Comparison of ENCODE assay signal across 10 cellular contexts in the genomic region with DNA sequence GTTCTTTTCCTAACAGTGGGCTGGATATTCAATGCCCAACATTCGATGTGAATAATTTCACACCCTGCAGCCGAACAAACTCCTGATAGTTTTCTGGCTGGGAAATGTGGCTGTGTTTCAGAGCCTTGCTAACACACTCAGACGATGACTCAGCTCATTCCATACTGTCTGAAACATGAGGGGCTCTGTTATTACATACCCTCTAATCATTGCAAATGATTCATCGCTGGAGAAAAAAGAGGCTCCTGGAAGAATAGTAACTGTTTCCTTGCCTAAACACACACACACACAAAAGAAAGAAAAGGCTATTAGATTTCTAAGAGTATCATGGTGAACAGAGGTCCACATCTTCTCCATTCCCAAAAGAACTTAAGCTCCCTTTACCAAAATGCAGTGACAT.
DNase-seq lines count a peak whose midpoint lies in the region; ATAC-seq and TF ChIP-seq lines count a peak whose summit lies in the region.
"Had no signal": no experiment of that assay in that cellular context is flagged by ENCODE, and none has a peak within 500 bp of the region (broad histone marks: within the 10 kb centered on the region; RNA-seq: fewer than 3 reads in every experiment).

No MANE protein-coding gene starts in this region.

- TF ChIP-seq CTCF in epithelial cell of proximal tubule (conservative IDR thresholded peaks at IDR 0.05; ENCODE audit: low read depth, low read length) (no peak), omental fat pad (IDR thresholded peaks at IDR 0.05) (no peak)

- no peak overlapping the region for H3K4me3 ChIP-seq in epithelial cell of proximal tubule (ENCODE audit: low read depth, low read length)
- H3K4me3 ChIP-seq: GM12878 had no signal

- no peaks in the 10 kb centered on the region for H3K9me3 Mint-ChIP-seq in activated naive CD4-positive, alpha-beta T cell treated with anti-CD3 and anti-CD28 coated beads, Interleukin-2, amount 50 U/mL, for 72 hours

- no peak for TF ChIP-seq POLR2A in GM18505 (IDR thresholded peaks at IDR 0.05; ENCODE audit: borderline replicate concordance, extremely low read depth, insufficient read depth, insufficient read length)

- H3K27ac Mint-ChIP-seq in activated naive CD4-positive, alpha-beta T cell treated with anti-CD3 and anti-CD28 coated beads, Interleukin-2, amount 50 U/mL, for 72 hours: no peak overlapping the region

- DNase-seq in ELR (ENCODE audit: low read depth): peak; percentile 97
- peak; percentile 55 for DNase-seq in NCI-H748 treated with DMSO at 0.1 percent for 48 hours (lab: John Stamatoyannopoulos, UW)
- DNase-seq in epithelial cell of proximal tubule (ENCODE audit: low read depth): peak; percentile 70
- no peak for DNase-seq in omental fat pad (ENCODE audit: low spot score)
- no peak for DNase-seq in NCI-H1694 (lab: John Stamatoyannopoulos, UW)
- no peak for DNase-seq in activated naive CD4-positive, alpha-beta T cell treated with anti-CD3 and anti-CD28 coated beads, Interleukin-2, amount 50 U/mL, for 72 hours (ENCODE audit: low spot score in 2 of 2)
- DNase-seq: activated gamma-delta T cell treated with Interleukin-2 at 50 U/mL for 16 hours had no signal

- ATAC-seq in omental fat pad (ENCODE audit: low FRiP score): peak; percentile 96
- ATAC-seq in HG02870 (IDR thresholded peaks at IDR 0.05; ENCODE audit: unreplicated experiment): no peak
- ATAC-seq in GM18505 (IDR thresholded peaks at IDR 0.05; ENCODE audit: unreplicated experiment): no peak
- no peak for ATAC-seq in activated naive CD4-positive, alpha-beta T cell treated with anti-CD3 and anti-CD28 coated beads, Interleukin-2, amount 50 U/mL, for 72 hours
- ATAC-seq: GM12878 had no signal

- peaks cover 11 to 24% of the 10 kb centered on the region in 2 donors for H3K36me3 Mint-ChIP-seq in activated naive CD4-positive, alpha-beta T cell treated with anti-CD3 and anti-CD28 coated beads, Interleukin-2, amount 50 U/mL, for 72 hours

Comparison
In these comparisons a context has a peak if more than half of its experiments do, and no peak if none do; other contexts are left out.
1. DNase-seq: peak in ELR (single experiment), NCI-H748 treated with DMSO at 0.1 percent for 48 hours (single experiment) and epithelial cell of proximal tubule (single experiment); none in omental fat pad (single experiment), NCI-H1694 (single experiment) and activated naive CD4-positive, alpha-beta T cell treated with anti-CD3 and anti-CD28 coated beads, Interleukin-2, amount 50 U/mL, for 72 hours (0 of 2).